In genomic region chr7:66635322-66636252, GRCh38 we compare ENCODE assay signal across 8 cellular contexts. TPM values are rescaled to one million over a fixed set of nuclear protein-coding genes. Genes with fewer than 3 reads are reported as not detected.
DNase-seq lines count a peak whose midpoint lies in the region; FAIRE-seq and TF ChIP-seq lines count a peak whose summit lies in the region.
"Not testable (repeated sequence)": the region's sequence is repeated elsewhere in the genome, so short reads cannot be mapped to it uniquely, and the experiment has no call there.

No MANE protein-coding gene starts in this region.

- H3K4me3 ChIP-seq in CD8-positive, alpha-beta memory T cell (ENCODE audit: low read length); fibroblast of mammary gland (ENCODE audit: control insufficient read depth, low read depth, low read length); mesenchymal stem cell (ENCODE audit: insufficient read depth in 1 of 2, low read depth in 1 of 2, low read length in 2 of 2): not testable (repeated sequence)

- H3K4me3 Mint-ChIP-seq in CD8-positive, alpha-beta memory T cell, result peak overlapping the region in 1 of 7 donors; percentile 23
- not testable (repeated sequence) for H3K4me3 Mint-ChIP-seq in T-helper 2 cell treated with Interferon-gamma antibody and Interleukin-4, amounts not matched to agents 5 μg/mL and 100 μg/mL, for 36 hours; stimulated activated naive CD8-positive, alpha-beta T cell treated with anti-CD3 and anti-CD28 coated beads, Interleukin-15, Interleukin-2, amounts not matched to agents 100 ng/mL and 50 ng/mL, for 24 hours

- H4K8ac ChIP-seq in mesenchymal stem cell (ENCODE audit: low read length), result not testable (repeated sequence)

- peaks cover 40 to 65% (median 43%) of the 10 kb centered on the region in 3 donors for H3K4me1 Mint-ChIP-seq in CD8-positive, alpha-beta memory T cell
- H3K4me1 Mint-ChIP-seq in T-helper 2 cell treated with Interferon-gamma antibody and Interleukin-4, amounts not matched to agents 5 μg/mL and 100 μg/mL, for 36 hours (ENCODE audit: low read depth), result peaks cover 27% of the 10 kb centered on the region
- H3K4me1 Mint-ChIP-seq in stimulated activated naive CD8-positive, alpha-beta T cell treated with anti-CD3 and anti-CD28 coated beads, Interleukin-15, Interleukin-2, amounts not matched to agents 100 ng/mL and 50 ng/mL, for 24 hours (ENCODE audit: low read depth), result peaks cover 35% of the 10 kb centered on the region

- H2BK120ac ChIP-seq in mesenchymal stem cell (ENCODE audit: low read depth, low read length), result peak overlapping the region; percentile 34

- H2BK15ac ChIP-seq in mesenchymal stem cell (ENCODE audit: low read depth, poor library complexity, severe bottlenecking), result not testable (repeated sequence)

- H3K27ac Mint-ChIP-seq in CD8-positive, alpha-beta memory T cell, result peak overlapping the region in 6 of 8 donors; percentile 36 to 61 (median 55)
- H3K27ac Mint-ChIP-seq in T-helper 2 cell treated with Interferon-gamma antibody and Interleukin-4, amounts not matched to agents 5 μg/mL and 100 μg/mL, for 36 hours, result not testable (repeated sequence)
- peak overlapping the region; percentile 65 for H3K27ac Mint-ChIP-seq in stimulated activated naive CD8-positive, alpha-beta T cell treated with anti-CD3 and anti-CD28 coated beads, Interleukin-15, Interleukin-2, amounts not matched to agents 100 ng/mL and 50 ng/mL, for 24 hours

- 0% methylated on average over 4 of the region's 11 CpGs for WGBS in mesenchymal stem cell

- not testable (repeated sequence) for H3K9me3 ChIP-seq in CD8-positive, alpha-beta memory T cell (ENCODE audit: low read length); mesenchymal stem cell (ENCODE audit: control insufficient read depth, low read length)

- H3K36me3 Mint-ChIP-seq in CD8-positive, alpha-beta memory T cell, result peaks cover 6 to 62% (median 17%) of the 10 kb centered on the region in 3 donors
- H3K36me3 Mint-ChIP-seq in T-helper 2 cell treated with Interferon-gamma antibody and Interleukin-4, amounts not matched to agents 5 μg/mL and 100 μg/mL, for 36 hours (ENCODE audit: low read depth), result peaks cover 51% of the 10 kb centered on the region
- H3K36me3 Mint-ChIP-seq in stimulated activated naive CD8-positive, alpha-beta T cell treated with anti-CD3 and anti-CD28 coated beads, Interleukin-15, Interleukin-2, amounts not matched to agents 100 ng/mL and 50 ng/mL, for 24 hours (ENCODE audit: low read depth), result peaks cover 21% of the 10 kb centered on the region

- peak overlapping the region; percentile 57 for H3K9ac ChIP-seq in mesenchymal stem cell (ENCODE audit: low read length)

- H3K23ac ChIP-seq in mesenchymal stem cell (ENCODE audit: low read length in 2 of 2), result not testable (repeated sequence)

- not testable (repeated sequence) for H2BK12ac ChIP-seq in mesenchymal stem cell (ENCODE audit: low read length in 2 of 2)

- not testable (repeated sequence) for H3K4me2 ChIP-seq in mesenchymal stem cell (ENCODE audit: low read length, poor library complexity, severe bottlenecking)

- H3K4ac ChIP-seq in mesenchymal stem cell (ENCODE audit: low read depth in 1 of 2, low read length in 2 of 2), result not testable (repeated sequence)

- H2BK5ac ChIP-seq in mesenchymal stem cell (ENCODE audit: low read depth, low read length, poor library complexity, severe bottlenecking), result not testable (repeated sequence)

- H3K27me3 ChIP-seq in CD8-positive, alpha-beta memory T cell (ENCODE audit: insufficient read depth, low read length, poor library complexity, severe bottlenecking); mesenchymal stem cell (ENCODE audit: control insufficient read depth in 1 of 2, insufficient read depth in 1 of 2, low read length in 2 of 2): not testable (repeated sequence)

- not testable (repeated sequence) for H2AK5ac ChIP-seq in mesenchymal stem cell (ENCODE audit: low read length, severe bottlenecking)

- not testable (repeated sequence) for H3K27me3 Mint-ChIP-seq in CD8-positive, alpha-beta memory T cell; T-helper 2 cell treated with Interferon-gamma antibody and Interleukin-4, amounts not matched to agents 5 μg/mL and 100 μg/mL, for 36 hours (ENCODE audit: low read depth); stimulated activated naive CD8-positive, alpha-beta T cell treated with anti-CD3 and anti-CD28 coated beads, Interleukin-15, Interleukin-2, amounts not matched to agents 100 ng/mL and 50 ng/mL, for 24 hours

- H3K9me3 Mint-ChIP-seq in CD8-positive, alpha-beta memory T cell; T-helper 2 cell treated with Interferon-gamma antibody and Interleukin-4, amounts not matched to agents 5 μg/mL and 100 μg/mL, for 36 hours; stimulated activated naive CD8-positive, alpha-beta T cell treated with anti-CD3 and anti-CD28 coated beads, Interleukin-15, Interleukin-2, amounts not matched to agents 100 ng/mL and 50 ng/mL, for 24 hours: not testable (repeated sequence)

- H3K18ac ChIP-seq in mesenchymal stem cell (ENCODE audit: low read depth in 1 of 2, low read length in 2 of 2), result peak overlapping the region; percentile 11 to 62

- H3K4me1 ChIP-seq in CD8-positive, alpha-beta memory T cell (ENCODE audit: insufficient read depth, low read length), result peaks cover 27% of the 10 kb centered on the region
- not testable (repeated sequence) for H3K4me1 ChIP-seq in mesenchymal stem cell (ENCODE audit: control insufficient read depth, insufficient read depth, low read depth, low read length)

- not testable (repeated sequence) for TF ChIP-seq CTCF in fibroblast of mammary gland (conservative IDR thresholded peaks at IDR 0.05; ENCODE audit: control insufficient read depth, insufficient read depth, low read depth, low read length)

- H3K14ac ChIP-seq in mesenchymal stem cell (ENCODE audit: low read length in 2 of 2), result not testable (repeated sequence)

- CTCF ChIA-PET in CD8-positive, alpha-beta memory T cell (lab: Charles Lee), result not testable (repeated sequence)

- H2AFZ ChIP-seq in mesenchymal stem cell (ENCODE audit: low read depth, low read length), result not testable (repeated sequence)

- not testable (repeated sequence) for TF ChIP-seq POLR2A in H54 (IDR thresholded peaks at IDR 0.05; ENCODE audit: low read depth, low read length)

- DNase-seq in CD8-positive, alpha-beta memory T cell, result not testable (repeated sequence)
- DNase-seq in H54 (ENCODE audit: insufficient read length, low spot score), result peak; percentile 35
- DNase-seq in MV-4-11 (lab: John Stamatoyannopoulos, UW), result peak; percentile 78
- peak; percentile 57 for DNase-seq in T-helper 2 cell treated with Interferon-gamma antibody and Interleukin-4, amounts not matched to agents 5 μg/mL and 100 μg/mL, for 36 hours (ENCODE audit: low spot score)
- peak; percentile 61 for DNase-seq in amniotic stem cell (lab: John Stamatoyannopoulos, UW)
- DNase-seq in fibroblast of mammary gland (ENCODE audit: low read depth), result peak; percentile 88
- peak; percentile 86 for DNase-seq in mesenchymal stem cell

- H3K27ac ChIP-seq in CD8-positive, alpha-beta memory T cell (ENCODE audit: low read depth, low read length), result not testable (repeated sequence)
- peak overlapping the region; percentile 60 for H3K27ac ChIP-seq in mesenchymal stem cell (ENCODE audit: low read length, poor library complexity, severe bottlenecking)

- POLR2A ChIA-PET in CD8-positive, alpha-beta memory T cell (lab: Charles Lee), result interaction anchor here (0.6 kb wide), 2 partner anchors 18 to 519 kb away, joined by 4 read pairs; no protein-coding TSS in a partner anchor

- FAIRE-seq in H54 (lab: Jason Lieb, UNC), result peak; percentile 84

- H4K91ac ChIP-seq in mesenchymal stem cell (ENCODE audit: low read length), result not testable (repeated sequence)

- H3K79me1 ChIP-seq in mesenchymal stem cell (replicated peaks; ENCODE audit: low read length, poor library complexity, severe bottlenecking), result peaks cover 31% of the 10 kb centered on the region

- peaks cover 34% of the 10 kb centered on the region for H3K36me3 ChIP-seq in CD8-positive, alpha-beta memory T cell (ENCODE audit: insufficient read depth, low read length)
- peaks cover 33 to 58% of the 10 kb centered on the region in 2 experiments for H3K36me3 ChIP-seq in mesenchymal stem cell (ENCODE audit: control insufficient read depth in 1 of 2, insufficient read depth in 2 of 2, low read depth in 1 of 2, low read length in 2 of 2)

RNA-seq across cellular contexts. Expression of gene KCTD7, which starts 6.9 kb away (rescaled TPM):
- 10 to 100 TPM; 11.6 to 12.5 TPM for total RNA-seq in CD8-positive, alpha-beta memory T cell
- polyA plus RNA-seq in CD8-positive, alpha-beta memory T cell, result 17.1 TPM
- polyA plus RNA-seq in mesenchymal stem cell (2013, experiment 1 of 2), result 7.2 TPM
- 7.2 TPM for polyA plus RNA-seq in mesenchymal stem cell (2013, experiment 2 of 2)
